In genomic region chrX:148928803-148929202, GRCh38 we compare ENCODE assay signal across 26 cellular contexts.
DNase-seq lines count a peak whose midpoint lies in the region; ATAC-seq, FAIRE-seq and TF ChIP-seq lines count a peak whose summit lies in the region.
"Had no signal": no experiment of that assay in that cellular context is flagged by ENCODE, and none has a peak within 500 bp of the region (broad histone marks: within the 10 kb centered on the region; RNA-seq: fewer than 3 reads in every experiment).

No MANE protein-coding gene starts in this region.

- H3K27me3 ChIP-seq in astrocyte (ENCODE audit: insufficient read depth, low read length): no peaks in the 10 kb centered on the region
- H3K27me3 ChIP-seq: MG63, tibial nerve had no signal

- no peak overlapping the region for H3K4me3 Mint-ChIP-seq in astrocyte (ENCODE audit: unreplicated experiment)
- H3K4me3 Mint-ChIP-seq: activated CD8-positive, alpha-beta T cell treated with anti-CD3 and anti-CD28 coated beads for 36 hours; activated naive CD4-positive, alpha-beta T cell treated with anti-CD3 and anti-CD28 coated beads for 36 hours; IgD-negative memory B cell; naive thymus-derived CD4-positive, alpha-beta T cell; stimulated activated naive CD8-positive, alpha-beta T cell treated with anti-CD3 and anti-CD28 coated beads, Interleukin-15, Interleukin-2, amounts not matched to agents 100 ng/mL and 50 ng/mL, for 24 hours had no signal

- no peaks in the 10 kb centered on the region for H3K4me1 ChIP-seq in astrocyte (ENCODE audit: insufficient read depth, low read length)
- H3K4me1 ChIP-seq: tibial nerve had no signal

- H3K4me3 ChIP-seq in astrocyte (ENCODE audit: insufficient read depth, low read depth, low read length) (no peak overlapping the region), fibroblast of the aortic adventitia (ENCODE audit: low read depth, low read length) (no peak overlapping the region)
- H3K4me3 ChIP-seq: MG63, tibial nerve had no signal

- no peak overlapping the region for H3K9ac ChIP-seq in astrocyte (ENCODE audit: low read length)

- no peaks in the 10 kb centered on the region for H3K27me3 Mint-ChIP-seq in astrocyte (ENCODE audit: low read depth, unreplicated experiment)
- H3K27me3 Mint-ChIP-seq: activated CD8-positive, alpha-beta T cell treated with anti-CD3 and anti-CD28 coated beads for 36 hours; naive thymus-derived CD4-positive, alpha-beta T cell; stimulated activated naive CD8-positive, alpha-beta T cell treated with anti-CD3 and anti-CD28 coated beads, Interleukin-15, Interleukin-2, amounts not matched to agents 100 ng/mL and 50 ng/mL, for 24 hours had no signal

- no peaks in the 10 kb centered on the region for H3K9me3 Mint-ChIP-seq in astrocyte (ENCODE audit: unreplicated experiment)
- H3K9me3 Mint-ChIP-seq: activated CD8-positive, alpha-beta T cell treated with anti-CD3 and anti-CD28 coated beads for 36 hours; activated naive CD4-positive, alpha-beta T cell treated with anti-CD3 and anti-CD28 coated beads for 36 hours; IgD-negative memory B cell; naive thymus-derived CD4-positive, alpha-beta T cell; stimulated activated naive CD8-positive, alpha-beta T cell treated with anti-CD3 and anti-CD28 coated beads, Interleukin-15, Interleukin-2, amounts not matched to agents 100 ng/mL and 50 ng/mL, for 24 hours had no signal

- no peaks in the 10 kb centered on the region for H3K9me3 ChIP-seq in astrocyte (ENCODE audit: insufficient read depth, low read depth, low read length)
- H3K9me3 ChIP-seq: MG63, tibial nerve had no signal

- no peaks in the 10 kb centered on the region for H4K20me1 ChIP-seq in astrocyte (ENCODE audit: insufficient read depth, low read length)

- no peaks in the 10 kb centered on the region for H3K36me3 ChIP-seq in astrocyte (ENCODE audit: insufficient read depth, low read length)
- H3K36me3 ChIP-seq: MG63, tibial nerve had no signal

- no peak overlapping the region for H3K4me2 ChIP-seq in astrocyte (ENCODE audit: low read length)

- no peak overlapping the region for H2AFZ ChIP-seq in astrocyte (ENCODE audit: low read depth, low read length)

- H3K79me2 ChIP-seq in astrocyte (ENCODE audit: insufficient read depth, low read length): no peaks in the 10 kb centered on the region

- H3K27ac ChIP-seq in astrocyte (ENCODE audit: low read depth, low read length): no peak overlapping the region
- H3K27ac ChIP-seq: tibial nerve had no signal

- H3K27ac Mint-ChIP-seq in astrocyte (ENCODE audit: unreplicated experiment): no peak overlapping the region
- H3K27ac Mint-ChIP-seq: activated CD8-positive, alpha-beta T cell treated with anti-CD3 and anti-CD28 coated beads for 36 hours; activated naive CD4-positive, alpha-beta T cell treated with anti-CD3 and anti-CD28 coated beads for 36 hours; IgD-negative memory B cell; naive thymus-derived CD4-positive, alpha-beta T cell; stimulated activated naive CD8-positive, alpha-beta T cell treated with anti-CD3 and anti-CD28 coated beads, Interleukin-15, Interleukin-2, amounts not matched to agents 100 ng/mL and 50 ng/mL, for 24 hours had no signal

- peak; percentile 5 for FAIRE-seq in astrocyte (lab: Jason Lieb, UNC)

- peaks cover 9% of the 10 kb centered on the region for H3K4me1 Mint-ChIP-seq in astrocyte (ENCODE audit: low read depth, unreplicated experiment)
- H3K4me1 Mint-ChIP-seq: IgD-negative memory B cell; naive thymus-derived CD4-positive, alpha-beta T cell had no signal

- TF ChIP-seq CTCF in astrocyte (IDR thresholded peaks at IDR 0.05; ENCODE audit: insufficient read depth, low read depth, low read length): no peak
- no peak for TF ChIP-seq CTCF in fibroblast of the aortic adventitia (IDR thresholded peaks at IDR 0.05; ENCODE audit: insufficient read depth, low read length)

- DNase-seq in A172 (ENCODE audit: low spot score) (peak; percentile 57), HT1080 (ENCODE audit: low read depth) (peak; percentile 66), astrocyte (ENCODE audit: low read depth) (peak; percentile 55), fibroblast of the aortic adventitia (ENCODE audit: low read depth) (peak; percentile 26), NCI-H2081 (lab: John Stamatoyannopoulos, UW) (no peak)
- DNase-seq: 8988T; activated CD8-positive, alpha-beta T cell treated with anti-CD3 and anti-CD28 coated beads for 36 hours; activated naive CD4-positive, alpha-beta T cell treated with anti-CD3 and anti-CD28 coated beads for 36 hours; activated T-cell treated with anti-CD3 and anti-CD28 coated beads, Interleukin-2, amount 50 U/mL, for 1 hour; effector CD4-positive, alpha-beta T cell; H7; MG63; naive thymus-derived CD4-positive, alpha-beta T cell; NCI-H1417 treated with DMSO at 0.1 percent for 48 hours; NCI-H2171; NCI-H69; occipital lobe; stimulated activated CD4-positive, alpha-beta T cell treated with anti-CD3 and anti-CD28 coated beads, Interleukin-4, amount 100 ng/mL, for 4 hours; T1000 had no signal

- ATAC-seq in HG02970 (IDR thresholded peaks at IDR 0.05; ENCODE audit: low FRiP score, unreplicated experiment) (no peak), GM21381 (IDR thresholded peaks at IDR 0.05; ENCODE audit: unreplicated experiment) (no peak), HG02870 (IDR thresholded peaks at IDR 0.05; ENCODE audit: unreplicated experiment) (no peak)
- ATAC-seq: activated CD8-positive, alpha-beta T cell treated with anti-CD3 and anti-CD28 coated beads for 36 hours; esophagus mucosa; naive thymus-derived CD4-positive, alpha-beta T cell had no signal

- H3K36me3 Mint-ChIP-seq in astrocyte (ENCODE audit: low read depth, unreplicated experiment): no peaks in the 10 kb centered on the region
- H3K36me3 Mint-ChIP-seq: IgD-negative memory B cell; naive thymus-derived CD4-positive, alpha-beta T cell had no signal

Comparison
In these comparisons a context has a peak if more than half of its experiments do, and no peak if none do; other contexts are left out.
1. DNase-seq: peak in A172 (single experiment), HT1080 (single experiment), astrocyte (single experiment) and fibroblast of the aortic adventitia (single experiment); none in NCI-H2081 (0 of 2).